Comparison of ENCODE assay signal across 1 cellular context in the genomic region with DNA sequence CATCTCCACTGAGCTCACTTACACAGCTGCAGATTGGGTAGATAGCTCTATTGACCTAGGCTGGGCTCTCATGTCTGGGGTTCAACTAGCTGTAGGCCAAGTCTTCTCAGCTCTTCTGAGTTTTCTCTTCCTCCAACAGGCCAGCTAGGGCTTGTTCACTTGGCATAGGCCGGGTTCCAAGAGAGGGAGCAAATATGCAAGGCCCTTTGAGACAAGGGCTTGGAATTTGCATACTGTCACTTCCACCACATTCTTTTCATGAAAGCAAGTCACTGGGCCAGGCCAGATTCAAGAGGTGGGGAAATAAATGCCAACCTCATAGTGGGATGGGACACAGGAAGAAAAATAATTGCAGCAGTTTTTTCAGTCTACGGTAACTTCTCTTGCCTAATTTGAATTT.
TF ChIP-seq lines count a peak whose summit lies in the region.

No MANE protein-coding gene starts in this region.

TF ChIP-seq in WTC11, 78 proteins besides CTCF, POLR2A, EP300 and RAD21 (continued from another document):
- TF ChIP-seq, protein P1, sequence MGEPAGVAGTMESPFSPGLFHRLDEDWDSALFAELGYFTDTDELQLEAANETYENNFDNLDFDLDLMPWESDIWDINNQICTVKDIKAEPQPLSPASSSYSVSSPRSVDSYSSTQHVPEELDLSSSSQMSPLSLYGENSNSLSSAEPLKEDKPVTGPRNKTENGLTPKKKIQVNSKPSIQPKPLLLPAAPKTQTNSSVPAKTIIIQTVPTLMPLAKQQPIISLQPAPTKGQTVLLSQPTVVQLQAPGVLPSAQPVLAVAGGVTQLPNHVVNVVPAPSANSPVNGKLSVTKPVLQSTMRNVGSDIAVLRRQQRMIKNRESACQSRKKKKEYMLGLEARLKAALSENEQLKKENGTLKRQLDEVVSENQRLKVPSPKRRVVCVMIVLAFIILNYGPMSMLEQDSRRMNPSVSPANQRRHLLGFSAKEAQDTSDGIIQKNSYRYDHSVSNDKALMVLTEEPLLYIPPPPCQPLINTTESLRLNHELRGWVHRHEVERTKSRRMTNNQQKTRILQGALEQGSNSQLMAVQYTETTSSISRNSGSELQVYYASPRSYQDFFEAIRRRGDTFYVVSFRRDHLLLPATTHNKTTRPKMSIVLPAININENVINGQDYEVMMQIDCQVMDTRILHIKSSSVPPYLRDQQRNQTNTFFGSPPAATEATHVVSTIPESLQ (CRISPR knock-in tag; IDR thresholded peaks at IDR 0.05): no peak
- TF ChIP-seq, protein P2, sequence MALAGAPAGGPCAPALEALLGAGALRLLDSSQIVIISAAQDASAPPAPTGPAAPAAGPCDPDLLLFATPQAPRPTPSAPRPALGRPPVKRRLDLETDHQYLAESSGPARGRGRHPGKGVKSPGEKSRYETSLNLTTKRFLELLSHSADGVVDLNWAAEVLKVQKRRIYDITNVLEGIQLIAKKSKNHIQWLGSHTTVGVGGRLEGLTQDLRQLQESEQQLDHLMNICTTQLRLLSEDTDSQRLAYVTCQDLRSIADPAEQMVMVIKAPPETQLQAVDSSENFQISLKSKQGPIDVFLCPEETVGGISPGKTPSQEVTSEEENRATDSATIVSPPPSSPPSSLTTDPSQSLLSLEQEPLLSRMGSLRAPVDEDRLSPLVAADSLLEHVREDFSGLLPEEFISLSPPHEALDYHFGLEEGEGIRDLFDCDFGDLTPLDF (CRISPR knock-in tag; IDR thresholded peaks at IDR 0.05): no peak
- TF ChIP-seq, protein P3, sequence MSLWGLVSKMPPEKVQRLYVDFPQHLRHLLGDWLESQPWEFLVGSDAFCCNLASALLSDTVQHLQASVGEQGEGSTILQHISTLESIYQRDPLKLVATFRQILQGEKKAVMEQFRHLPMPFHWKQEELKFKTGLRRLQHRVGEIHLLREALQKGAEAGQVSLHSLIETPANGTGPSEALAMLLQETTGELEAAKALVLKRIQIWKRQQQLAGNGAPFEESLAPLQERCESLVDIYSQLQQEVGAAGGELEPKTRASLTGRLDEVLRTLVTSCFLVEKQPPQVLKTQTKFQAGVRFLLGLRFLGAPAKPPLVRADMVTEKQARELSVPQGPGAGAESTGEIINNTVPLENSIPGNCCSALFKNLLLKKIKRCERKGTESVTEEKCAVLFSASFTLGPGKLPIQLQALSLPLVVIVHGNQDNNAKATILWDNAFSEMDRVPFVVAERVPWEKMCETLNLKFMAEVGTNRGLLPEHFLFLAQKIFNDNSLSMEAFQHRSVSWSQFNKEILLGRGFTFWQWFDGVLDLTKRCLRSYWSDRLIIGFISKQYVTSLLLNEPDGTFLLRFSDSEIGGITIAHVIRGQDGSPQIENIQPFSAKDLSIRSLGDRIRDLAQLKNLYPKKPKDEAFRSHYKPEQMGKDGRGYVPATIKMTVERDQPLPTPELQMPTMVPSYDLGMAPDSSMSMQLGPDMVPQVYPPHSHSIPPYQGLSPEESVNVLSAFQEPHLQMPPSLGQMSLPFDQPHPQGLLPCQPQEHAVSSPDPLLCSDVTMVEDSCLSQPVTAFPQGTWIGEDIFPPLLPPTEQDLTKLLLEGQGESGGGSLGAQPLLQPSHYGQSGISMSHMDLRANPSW (CRISPR knock-in tag; conservative IDR thresholded peaks at IDR 0.05; ENCODE audit: low read depth): no peak
- no peak for TF ChIP-seq SMAD4 (CRISPR knock-in tag; IDR thresholded peaks at IDR 0.05)
